Comparison of ENCODE assay signal across 15 cellular contexts in the genomic region with DNA sequence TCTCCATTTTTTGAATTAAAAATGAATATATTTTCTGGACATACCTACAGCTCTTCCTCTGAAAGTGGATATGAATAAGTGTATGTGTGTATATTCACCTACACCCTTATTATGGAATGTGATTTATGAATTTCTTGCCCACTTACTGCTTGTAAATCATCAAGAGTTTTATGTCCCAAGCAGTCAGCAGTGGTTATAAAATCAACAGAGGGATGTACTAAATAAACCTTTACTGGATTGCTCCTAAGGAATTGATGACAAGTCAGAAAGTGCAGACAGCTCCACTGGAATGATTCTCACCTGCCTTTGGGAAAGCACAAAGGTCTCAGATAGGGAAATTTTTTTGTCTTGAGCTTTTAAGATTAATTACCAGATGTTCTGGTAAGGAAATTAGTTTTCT. TPM values are rescaled to one million over a fixed set of nuclear protein-coding genes. Genes with fewer than 3 reads are reported as not detected.
A peak's percentile ranks its signal among the peaks of the same experiment; 100 is the strongest.
DNase-seq lines count a peak whose midpoint lies in the region; ATAC-seq and TF ChIP-seq lines count a peak whose summit lies in the region.
"Had no signal": no experiment of that assay in that cellular context is flagged by ENCODE, and none has a peak within 500 bp of the region (broad histone marks: within the 10 kb centered on the region; RNA-seq: fewer than 3 reads in every experiment).

No MANE protein-coding gene starts in this region.

- H2AFZ ChIP-seq in osteoblast (ENCODE audit: low read length), result no peak overlapping the region
- H2AFZ ChIP-seq: GM23338 had no signal

- H3K4me1 ChIP-seq in osteoblast (ENCODE audit: insufficient read depth, low read length), result no peaks in the 10 kb centered on the region

- ATAC-seq in left colon, result peak; percentile 55
- no peak for ATAC-seq in GM18511 (IDR thresholded peaks at IDR 0.05; ENCODE audit: unreplicated experiment)
- ATAC-seq: CD8-positive, alpha-beta T cell; GM23338; HepG2 had no signal

- H4K20me1 ChIP-seq in osteoblast (ENCODE audit: insufficient read depth, low read length), result no peaks in the 10 kb centered on the region

- H3K27ac ChIP-seq in osteoblast (ENCODE audit: low read depth, low read length), result no peak overlapping the region

- intact Hi-C loops in left colon (cut with DNase I, micrococcal nuclease), result no loop called here

- H3K4me3 ChIP-seq in osteoblast (ENCODE audit: insufficient read depth, low read length), result no peak overlapping the region
- H3K4me3 ChIP-seq: GM23338 had no signal

- no peak overlapping the region for H3K4me2 ChIP-seq in osteoblast (ENCODE audit: insufficient read depth, low read length)
- H3K4me2 ChIP-seq: GM23338 had no signal

- DNase-seq in NCI-H69 (lab: John Stamatoyannopoulos, UW), result peak; percentile 59
- no peak for DNase-seq in left colon
- peak; percentile 15 for DNase-seq in osteoblast (ENCODE audit: insufficient read length, low spot score, missing footprints)
- DNase-seq in NCI-H510A (lab: John Stamatoyannopoulos, UW), result no peak
- DNase-seq in nucleus accumbens (lab: John Stamatoyannopoulos, UW), result no peak
- DNase-seq: Caco-2; CD8-positive, alpha-beta T cell; DND-41; GDM1; H7; HFFc6 had no signal

- peaks cover 30% of the 10 kb centered on the region for H3K27me3 ChIP-seq in osteoblast (ENCODE audit: insufficient read depth, low read length)

- H3K9me3 ChIP-seq in osteoblast (ENCODE audit: low read depth, low read length), result no peaks in the 10 kb centered on the region
- H3K9me3 ChIP-seq: Caco-2 had no signal

- no peaks in the 10 kb centered on the region for H3K79me2 ChIP-seq in osteoblast (ENCODE audit: insufficient read depth, low read length)

- TF ChIP-seq CTCF in osteoblast (IDR thresholded peaks at IDR 0.05; ENCODE audit: extremely low read depth, low read depth, low read length), result no peak

- no peaks in the 10 kb centered on the region for H3K36me3 ChIP-seq in osteoblast (ENCODE audit: insufficient read depth, low read length)

RNA-seq across cellular contexts. Expression of a gene that starts 9.3 kb away (rescaled TPM):
- total RNA-seq in left colon, result not detected
- not detected in 2 replicates for total RNA-seq in osteoblast
- total RNA-seq: A673; Caco-2; CD8-positive, alpha-beta T cell; GM23338; H7; HepG2; HFFc6 had no signal

Comparison
In these comparisons a context has a peak if more than half of its experiments do, and no peak if none do; other contexts are left out.
1. DNase-seq: peak in NCI-H69 (single experiment) and osteoblast (single experiment); none in left colon (0 of 2), NCI-H510A (single experiment) and nucleus accumbens (0 of 56).